Comparison of ENCODE assay signal across 8 cellular contexts in the genomic region with DNA sequence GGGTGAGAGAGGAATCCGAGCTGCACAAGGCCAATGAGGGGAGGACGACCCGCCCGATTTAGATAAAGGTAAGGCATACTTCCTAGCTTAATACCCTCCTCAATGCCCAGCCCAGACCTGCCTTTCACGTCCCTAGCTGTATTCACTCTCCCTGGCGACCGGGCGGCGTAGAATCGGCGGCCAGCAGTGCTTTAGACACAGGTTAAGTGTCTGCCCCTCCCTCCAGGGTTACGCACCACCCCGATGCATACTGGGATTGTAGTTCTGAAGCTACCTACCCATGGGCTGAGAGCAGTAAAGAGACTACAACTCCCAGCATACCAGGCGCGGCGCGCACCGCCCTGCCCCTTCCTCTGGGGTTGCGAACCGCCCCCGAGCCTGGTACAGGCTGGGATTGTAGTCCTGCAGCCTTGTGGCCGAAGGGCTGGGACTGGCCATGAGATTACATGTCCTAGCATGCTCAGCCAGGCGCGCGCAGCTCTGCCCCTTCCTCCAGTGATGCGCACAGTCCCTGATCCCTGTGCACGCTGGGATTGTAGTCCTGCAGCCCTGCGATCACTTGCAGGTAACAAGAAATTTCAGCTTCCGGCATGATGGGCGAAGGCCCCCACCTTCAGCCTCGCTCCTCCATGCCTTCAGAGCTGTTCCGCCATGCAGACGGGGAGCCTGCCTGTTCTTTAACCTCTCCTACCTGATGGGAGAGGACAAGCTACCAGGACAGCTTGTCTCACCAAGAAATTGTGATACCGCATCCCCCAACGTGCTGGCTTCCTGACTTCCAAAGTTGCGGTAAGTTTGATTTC. TPM values are rescaled to one million over a fixed set of nuclear protein-coding genes. Genes with fewer than 3 reads are reported as not detected.
A peak's percentile ranks its signal among the peaks of the same experiment; 100 is the strongest.
DNase-seq lines count a peak whose midpoint lies in the region; ATAC-seq and TF ChIP-seq lines count a peak whose summit lies in the region.

No MANE protein-coding gene starts in this region.

- H3K4me1 Mint-ChIP-seq in activated naive CD8-positive, alpha-beta T cell treated with anti-CD3 and anti-CD28 coated beads for 36 hours = peaks cover 39% of the 10 kb centered on the region

- ATAC-seq in HG02642 (IDR thresholded peaks at IDR 0.05; ENCODE audit: poor library complexity, unreplicated experiment) (peak; percentile 96), thoracic aorta (ENCODE audit: insufficient number of reproducible peaks, low FRiP score, low read depth) (peak; percentile 97)

- peak; percentile 54 for TF ChIP-seq POLR2A in GM10847 (IDR thresholded peaks at IDR 0.05; ENCODE audit: extremely low read depth, insufficient read length)

- H3K4me1 ChIP-seq in osteoblast (ENCODE audit: insufficient read depth, low read length) (peaks cover 16% of the 10 kb centered on the region), thoracic aorta (ENCODE audit: control insufficient read depth in 1 of 2, low read depth in 2 of 2) (peaks cover 4 to 18% of the 10 kb centered on the region in 2 donors)

- intact Hi-C loops in head of caudate nucleus (cut with DNase I) = no loop called here

- H3K36me3 ChIP-seq in osteoblast (ENCODE audit: insufficient read depth, low read length) (peaks cover 4% of the 10 kb centered on the region), thoracic aorta (no peaks in the 10 kb centered on the region)

- no peaks in the 10 kb centered on the region for H4K20me1 ChIP-seq in osteoblast (ENCODE audit: insufficient read depth, low read length)

- peaks cover 25% of the 10 kb centered on the region for H3K9me3 Mint-ChIP-seq in activated naive CD8-positive, alpha-beta T cell treated with anti-CD3 and anti-CD28 coated beads for 36 hours

- H3K27ac ChIP-seq in osteoblast (ENCODE audit: low read depth, low read length) (peak overlapping the region; percentile 70), thoracic aorta (peak overlapping the region; percentile 25 to 32)

- H3K27ac Mint-ChIP-seq in activated naive CD8-positive, alpha-beta T cell treated with anti-CD3 and anti-CD28 coated beads for 36 hours = peak overlapping the region; percentile 92

- peak; percentile 94 for DNase-seq in NCI-H1105 (lab: John Stamatoyannopoulos, UW)
- DNase-seq in SKM-1 (lab: John Stamatoyannopoulos, UW; ENCODE audit: unreplicated experiment) = peak; percentile 97
- DNase-seq in activated naive CD8-positive, alpha-beta T cell treated with anti-CD3 and anti-CD28 coated beads for 36 hours = peak; percentile 92
- DNase-seq in head of caudate nucleus = peak; percentile 96 to 100 (median 99)
- peak; percentile 96 for DNase-seq in osteoblast (ENCODE audit: insufficient read length, low spot score, missing footprints)
- peak; percentile 94 for DNase-seq in thoracic aorta (ENCODE audit: low spot score)

- H3K4me3 ChIP-seq in osteoblast (ENCODE audit: insufficient read depth, low read length) (peak overlapping the region; percentile 85), thoracic aorta (peak overlapping the region; percentile 82)

- H3K4me3 Mint-ChIP-seq in activated naive CD8-positive, alpha-beta T cell treated with anti-CD3 and anti-CD28 coated beads for 36 hours = peak overlapping the region; percentile 95

- TF ChIP-seq CTCF in osteoblast (IDR thresholded peaks at IDR 0.05; ENCODE audit: extremely low read depth, low read depth, low read length) = no peak
- no peak for TF ChIP-seq CTCF in thoracic aorta (IDR thresholded peaks at IDR 0.05)

- H3K4me2 ChIP-seq in osteoblast (ENCODE audit: insufficient read depth, low read length) = peak overlapping the region; percentile 100

- H2AFZ ChIP-seq in osteoblast (ENCODE audit: low read length) = peak overlapping the region; percentile 100

- no peaks in the 10 kb centered on the region for H3K27me3 Mint-ChIP-seq in activated naive CD8-positive, alpha-beta T cell treated with anti-CD3 and anti-CD28 coated beads for 36 hours

- H3K9me3 ChIP-seq in osteoblast (ENCODE audit: low read depth, low read length) (no peaks in the 10 kb centered on the region), thoracic aorta (no peaks in the 10 kb centered on the region)

- peaks cover 48% of the 10 kb centered on the region for H3K36me3 Mint-ChIP-seq in activated naive CD8-positive, alpha-beta T cell treated with anti-CD3 and anti-CD28 coated beads for 36 hours

- peaks cover 19% of the 10 kb centered on the region for H3K79me2 ChIP-seq in osteoblast (ENCODE audit: insufficient read depth, low read length)

- H3K27me3 ChIP-seq in osteoblast (ENCODE audit: insufficient read depth, low read length) (no peaks in the 10 kb centered on the region), thoracic aorta (replicated peaks; ENCODE audit: insufficient read depth) (no peaks in the 10 kb centered on the region)

RNA-seq across cellular contexts. Expression of a gene that starts 43.5 kb away (rescaled TPM):
- 1 to 10 TPM; 7.8 to 7.9 TPM for total RNA-seq in activated naive CD8-positive, alpha-beta T cell treated with anti-CD3 and anti-CD28 coated beads for 36 hours
- total RNA-seq in osteoblast = 6.5 and 7.4 TPM in 2 replicates
- total RNA-seq in thoracic aorta = 10 to 100 TPM in 1 of 2 donors, 1 to 10 TPM in 1; 6.9 to 11.6 TPM

RNA-seq across cellular contexts. Expression of a gene that starts 45.1 kb away (rescaled TPM):
- total RNA-seq in activated naive CD8-positive, alpha-beta T cell treated with anti-CD3 and anti-CD28 coated beads for 36 hours = 10 to 100 TPM; 28.4 to 31.5 TPM
- total RNA-seq in osteoblast (14.8 and 18.9 TPM in 2 replicates), thoracic aorta (10 to 100 TPM; 55.5 to 66.7 TPM)

Comparison
In these comparisons a context has a peak if more than half of its experiments do, and no peak if none do; other contexts are left out.
1. Peak in every context shown above with its lines: DNase-seq, ATAC-seq, H3K4me3 ChIP-seq and H3K27ac ChIP-seq.